ENCODE assay signal across 8 cellular contexts in the genomic region with DNA sequence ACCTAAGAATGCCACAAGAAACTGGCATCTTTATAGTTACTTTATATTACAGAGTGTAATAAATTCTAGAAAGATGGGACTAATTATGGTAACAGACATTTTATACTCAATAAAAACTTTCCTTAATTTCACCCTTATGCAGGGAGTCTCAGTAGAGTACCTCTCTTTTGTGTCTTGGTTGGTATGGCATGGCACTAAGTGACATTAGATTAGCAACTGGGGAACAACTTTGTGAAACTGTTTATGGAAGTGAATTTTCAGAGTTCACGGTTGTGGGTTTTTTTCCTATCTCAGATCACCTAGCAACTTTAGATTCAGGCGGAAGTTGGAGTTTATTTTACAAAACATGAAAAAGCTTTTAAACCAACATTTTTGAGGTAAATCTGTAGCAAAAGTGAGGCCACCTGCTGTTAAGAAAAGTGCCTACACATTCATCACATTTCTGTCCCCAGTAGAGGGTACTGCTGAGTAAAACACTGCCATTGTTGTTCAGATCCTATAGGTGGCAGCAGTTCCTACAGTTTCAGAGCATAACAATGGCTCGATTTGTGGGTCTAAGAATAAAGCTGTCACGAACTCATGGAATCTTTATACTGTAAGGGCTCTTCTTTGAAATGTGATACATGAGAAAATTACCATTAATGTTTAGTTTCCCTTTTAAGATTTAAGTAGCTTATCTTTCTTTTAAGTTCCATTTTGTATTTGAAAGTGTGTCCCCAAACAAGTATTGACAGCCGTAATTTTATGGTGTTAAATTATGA.
DNase-seq lines count a peak whose midpoint lies in the region; ATAC-seq and TF ChIP-seq lines count a peak whose summit lies in the region.

No MANE protein-coding gene starts in this region.

- H2AFZ ChIP-seq in fibroblast of lung (ENCODE audit: low read length) = no peak overlapping the region

- H3K9me3 ChIP-seq in fibroblast of lung (ENCODE audit: control insufficient read depth, insufficient read depth, low read depth, low read length) = no peaks in the 10 kb centered on the region

- no peaks in the 10 kb centered on the region for H3K4me1 Mint-ChIP-seq in nephron

- H3K4me2 ChIP-seq in fibroblast of lung (ENCODE audit: extremely low read depth, insufficient read depth, low read length) = no peak overlapping the region

- H3K36me3 Mint-ChIP-seq in nephron (ENCODE audit: low read depth) = no peaks in the 10 kb centered on the region

- no peaks in the 10 kb centered on the region for H3K79me2 ChIP-seq in fibroblast of lung (ENCODE audit: control insufficient read depth, insufficient read depth, low read length)

- H3K27ac Mint-ChIP-seq in nephron = no peak overlapping the region

- ATAC-seq in GM21390 (IDR thresholded peaks at IDR 0.05; ENCODE audit: unreplicated experiment) = peak; percentile 84

- TF ChIP-seq CTCF in fibroblast of lung (conservative IDR thresholded peaks at IDR 0.05 in 1 of 2, IDR thresholded peaks at IDR 0.05 in 1 of 2; ENCODE audit: low read depth in 1 of 2, low read length in 2 of 2) (peak; percentile 100), nephron (IDR thresholded peaks at IDR 0.05; ENCODE audit: unreplicated experiment in 3 of 3) (peak; percentile 99 to 100 (median 99))

- H3K4me3 Mint-ChIP-seq in nephron = no peak overlapping the region

- H3K9ac ChIP-seq in fibroblast of lung (ENCODE audit: insufficient read depth, low read length) = no peak overlapping the region

- H3K9me3 Mint-ChIP-seq in nephron = no peaks in the 10 kb centered on the region

- no peaks in the 10 kb centered on the region for H3K36me3 ChIP-seq in fibroblast of lung (ENCODE audit: control insufficient read depth, insufficient read depth, low read length)

- H3K4me3 ChIP-seq in fibroblast of lung (replicated peaks in 1 of 4; ENCODE audit: control extremely low read depth in 1 of 4, insufficient read depth in 1 of 4, low read depth in 3 of 4, low read length in 4 of 4) = no peak overlapping the region

- DNase-seq in DMS53 treated with DMSO at 0.1 percent for 48 hours (lab: John Stamatoyannopoulos, UW; ENCODE audit: unreplicated experiment) (peak; percentile 94), HS-27A (ENCODE audit: low read depth) (peak; percentile 66), NCI-H526 treated with DMSO at 0.1 percent for 48 hours (lab: John Stamatoyannopoulos, UW) (peak; percentile 79), fibroblast of lung (ENCODE audit: low read depth in 2 of 2) (peak; percentile 78 to 90)
- peak; percentile 2 to 4 for DNase-seq in activated CD4-positive, alpha-beta T cell treated with anti-CD3 and anti-CD28 coated beads, Interleukin-2, amount 50 U/mL, for 4 hours
- no peak for DNase-seq in activated effector memory CD4-positive, alpha-beta T cell treated with Interleukin-2 at 50 U/mL for 16 hours

- H3K27me3 Mint-ChIP-seq in nephron (ENCODE audit: low read depth) = peaks cover 6% of the 10 kb centered on the region

- H3K4me1 ChIP-seq in fibroblast of lung (ENCODE audit: control insufficient read depth, extremely low read depth, insufficient read depth, low read length) = no peaks in the 10 kb centered on the region

- H3K27me3 ChIP-seq in fibroblast of lung (ENCODE audit: control insufficient read depth, insufficient read depth, low read length) = no peaks in the 10 kb centered on the region

- H3K27ac ChIP-seq in fibroblast of lung (ENCODE audit: insufficient read depth, low read length) = no peak overlapping the region

- H4K20me1 ChIP-seq in fibroblast of lung (ENCODE audit: control insufficient read depth, extremely low read depth, insufficient read depth, low read length) = no peaks in the 10 kb centered on the region
